ENCODE assay signal across 26 cellular contexts in the genomic region with DNA sequence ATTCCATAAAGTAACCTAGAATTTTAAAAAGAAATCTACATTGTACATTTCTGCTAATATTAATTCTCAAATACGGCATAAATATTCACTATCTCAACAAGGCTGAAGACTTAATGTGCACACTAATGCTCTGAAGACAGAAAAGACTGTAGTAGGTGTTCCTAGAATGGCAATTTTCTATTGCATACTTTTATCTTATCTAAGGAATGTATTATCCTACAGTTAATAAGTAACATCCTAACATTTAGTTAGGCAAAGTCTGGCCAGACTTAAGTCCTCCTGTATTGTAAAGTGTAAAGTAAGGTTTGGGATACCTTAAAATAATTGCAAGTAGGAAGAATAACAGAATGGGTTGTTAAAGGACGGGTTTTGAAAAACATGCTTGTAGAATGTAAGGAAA. TPM values are rescaled to one million over a fixed set of nuclear protein-coding genes. Genes with fewer than 3 reads are reported as not detected.
A peak's percentile ranks its signal among the peaks of the same experiment; 100 is the strongest.
DNase-seq lines count a peak whose midpoint lies in the region; ATAC-seq, FAIRE-seq and TF ChIP-seq lines count a peak whose summit lies in the region.
"Had no signal": no experiment of that assay in that cellular context is flagged by ENCODE, and none has a peak within 500 bp of the region (broad histone marks: within the 10 kb centered on the region; RNA-seq: fewer than 3 reads in every experiment).

No MANE protein-coding gene starts in this region.

- peak overlapping the region; percentile 56 for H3K9ac ChIP-seq in HepG2 (ENCODE audit: insufficient read depth, low read depth, low read length)

- no peaks in the 10 kb centered on the region for H3K79me2 ChIP-seq in HepG2 (ENCODE audit: insufficient read depth, low read length)

- intact Hi-C loops in Calu3 (cut with micrococcal nuclease; ENCODE audit: unreplicated experiment) (loop anchor here (2.0 kb wide), 1 partner anchor 60 kb away; no protein-coding TSS in a partner anchor), body of pancreas (cut with DNase I) (no loop called here), HepG2 (cut with micrococcal nuclease; ENCODE audit: unreplicated experiment) (loop anchor here (2.0 to 5.0 kb wide), 2 partner anchors 82 to 101 kb away; no protein-coding TSS in a partner anchor), tibial artery (cut with DNase I; ENCODE audit: low total_unique reads) (no loop called here)

- POLR2A ChIA-PET in HepG2 (lab: Yijun Ruan, JAX), result interaction anchor here (1.6 kb wide), 1 partner anchor 20 kb away, joined by 4 read pairs; no protein-coding TSS in a partner anchor

- H3K27me3 Mint-ChIP-seq in Calu3 (ENCODE audit: unreplicated experiment), result no peaks in the 10 kb centered on the region

- ATAC-seq in body of pancreas, result peak; percentile 36
- peak; percentile 88 for ATAC-seq in HepG2
- no peak for ATAC-seq in stimulated activated effector memory CD8-positive, alpha-beta T cell treated with anti-CD3 and anti-CD28 coated beads, Interleukin-12 subunit alpha, Interleukin-12 subunit beta, amount 100 ng/mL, for 72 hours
- ATAC-seq: A549, Panc1 had no signal

- TF ChIP-seq CTCF in Calu3 (IDR thresholded peaks at IDR 0.05; ENCODE audit: unreplicated experiment) (no peak), body of pancreas (IDR thresholded peaks at IDR 0.05) (no peak), HepG2 (CRISPR knock-in tag; IDR thresholded peaks at IDR 0.05) (no peak), tibial artery (IDR thresholded peaks at IDR 0.05) (no peak)

- BruUV-seq in Calu3 (replicated peaks; lab: Mats Ljungman, UMichigan), result no TSS peak
- no TSS peak for BruUV-seq in HepG2 (replicated peaks; lab: Mats Ljungman, UMichigan)

- in situ Hi-C loops in HepG2 (cut with HindIII; ENCODE audit: extremely low pct_ligation_motif_present, low pct_unique_long_range_greater_than_20kb), result no loop called here

- WGBS in body of pancreas, 2 donors, result 29 to 39% methylated on average over 2 of the region's 2 CpGs
- 1% methylated on average over 2 of the region's 2 CpGs for WGBS in HepG2 (ENCODE audit: low lambda C conversion rate)
- WGBS in small intestine, 3 donors, result 19 to 64% (median 31%) methylated on average over 2 of the region's 2 CpGs

- H3K27ac Mint-ChIP-seq in Calu3 (ENCODE audit: unreplicated experiment), result peak overlapping the region; percentile 48
- no peak overlapping the region for H3K27ac Mint-ChIP-seq in stimulated activated effector memory CD8-positive, alpha-beta T cell treated with anti-CD3 and anti-CD28 coated beads, Interleukin-12 subunit alpha, Interleukin-12 subunit beta, amount 100 ng/mL, for 72 hours
- H3K27ac Mint-ChIP-seq: CD14-positive monocyte, HFFc6 had no signal

- no peaks in the 10 kb centered on the region for H4K20me1 ChIP-seq in HepG2 (ENCODE audit: insufficient read depth, low read length)

- FAIRE-seq in HepG2 (lab: Jason Lieb, UNC), result peak; percentile 21
- FAIRE-seq in small intestine (lab: Jason Lieb, UNC), result no peak
- FAIRE-seq: A549, D721Med, G401.6, HTR-8/SVneo had no signal

- H3K27ac ChIP-seq in body of pancreas (peak overlapping the region in 2 of 4 donors; percentile 64 to 80), HepG2 (ENCODE audit: extremely low read length, insufficient read depth, low read length) (peak overlapping the region; percentile 42), small intestine (ENCODE audit: low read depth in 1 of 2, low read length in 1 of 2) (no peak overlapping the region), tibial artery (no peak overlapping the region)
- H3K27ac ChIP-seq: A549 had no signal

- H3K36me3 ChIP-seq in body of pancreas (replicated peaks in 1 of 2; ENCODE audit: insufficient read depth in 1 of 2, low read depth in 2 of 2) (no peaks in the 10 kb centered on the region), HepG2 (replicated peaks in 1 of 2; ENCODE audit: control insufficient read depth in 1 of 2, insufficient read depth in 2 of 2, low read length in 2 of 2) (no peaks in the 10 kb centered on the region), small intestine (ENCODE audit: control insufficient read depth in 2 of 2, insufficient read depth in 2 of 2, low read length in 2 of 2) (no peaks in the 10 kb centered on the region), tibial artery (no peaks in the 10 kb centered on the region)
- H3K36me3 ChIP-seq: BE2C, HAP-1, MG63 had no signal

- H3K27me3 ChIP-seq in body of pancreas (no peaks in the 10 kb centered on the region), HepG2 (ENCODE audit: control insufficient read depth in 1 of 2, insufficient read depth in 2 of 2, low read length in 2 of 2) (no peaks in the 10 kb centered on the region), small intestine (ENCODE audit: control insufficient read depth in 2 of 2, insufficient read depth in 2 of 2, low read length in 2 of 2) (no peaks in the 10 kb centered on the region), tibial artery (no peaks in the 10 kb centered on the region)
- H3K27me3 ChIP-seq: BE2C, MG63 had no signal

- H3K4me1 ChIP-seq in body of pancreas (peaks cover 32% of the 10 kb centered on the region), HepG2 (ENCODE audit: insufficient read depth, low read length) (peaks cover 41% of the 10 kb centered on the region), small intestine (ENCODE audit: control insufficient read depth in 2 of 2, insufficient read depth in 1 of 2, low read depth in 1 of 2, low read length in 1 of 2) (no peaks in the 10 kb centered on the region), tibial artery (no peaks in the 10 kb centered on the region)
- H3K4me1 ChIP-seq: A549, BE2C, HAP-1 had no signal

- H2AFZ ChIP-seq in HepG2 (ENCODE audit: low read length), result no peak overlapping the region

- H3K4me3 Mint-ChIP-seq in Calu3 (ENCODE audit: low read depth, unreplicated experiment), result peak overlapping the region; percentile 53
- H3K4me3 Mint-ChIP-seq in stimulated activated effector memory CD8-positive, alpha-beta T cell treated with anti-CD3 and anti-CD28 coated beads, Interleukin-12 subunit alpha, Interleukin-12 subunit beta, amount 100 ng/mL, for 72 hours, result no peak overlapping the region
- H3K4me3 Mint-ChIP-seq: CD14-positive monocyte, HFFc6 had no signal

- H3K4me1 Mint-ChIP-seq in Calu3 (ENCODE audit: low read depth, unreplicated experiment), result peaks cover 34% of the 10 kb centered on the region
- no peaks in the 10 kb centered on the region for H3K4me1 Mint-ChIP-seq in stimulated activated effector memory CD8-positive, alpha-beta T cell treated with anti-CD3 and anti-CD28 coated beads, Interleukin-12 subunit alpha, Interleukin-12 subunit beta, amount 100 ng/mL, for 72 hours
- H3K4me1 Mint-ChIP-seq: CD14-positive monocyte had no signal

- CTCF ChIA-PET in Calu3 (lab: Charles Lee), result no interaction called here
- CTCF ChIA-PET in HepG2 (lab: Yijun Ruan, JAX; ENCODE audit: low intra/inter-chr PET ratio, low total read pairs), result no interaction called here

- DNase-seq in Calu3 (no peak), body of pancreas (no peak), HepG2 (ENCODE audit: low spot score) (peak; percentile 63), small intestine (peak; percentile 11), NCI-H2227 (lab: John Stamatoyannopoulos, UW; ENCODE audit: unreplicated experiment) (no peak), tibial artery (no peak)
- DNase-seq in stimulated activated effector memory CD8-positive, alpha-beta T cell treated with anti-CD3 and anti-CD28 coated beads, Interleukin-12 subunit alpha, Interleukin-12 subunit beta, amount 100 ng/mL, for 72 hours (ENCODE audit: low spot score in 2 of 2), result no peak
- DNase-seq: BE2C, DMS53, GOT3, HFFc6, IMR-90, KG1, MG63, NCI-H2029 treated with DMSO at 0.1 percent for 48 hours, NCI-H2227 treated with DMSO at 0.1 percent for 48 hours, NCI-H510A, SHP77 treated with DMSO at 0.1 percent for 48 hours had no signal

- TF ChIP-seq EP300 in HepG2 (IDR thresholded peaks at IDR 0.05; ENCODE audit: low read depth in 2 of 2, low read length in 2 of 2) (no peak), HepG2 (CRISPR knock-in tag; IDR thresholded peaks at IDR 0.05; ENCODE audit: borderline replicate concordance) (no peak)

- TF ChIP-seq RAD21 in HepG2 (CRISPR knock-in tag; IDR thresholded peaks at IDR 0.05), result no peak

- H3K36me3 Mint-ChIP-seq in Calu3 (ENCODE audit: insufficient read depth, unreplicated experiment), result peaks cover 8% of the 10 kb centered on the region
- no peaks in the 10 kb centered on the region for H3K36me3 Mint-ChIP-seq in stimulated activated effector memory CD8-positive, alpha-beta T cell treated with anti-CD3 and anti-CD28 coated beads, Interleukin-12 subunit alpha, Interleukin-12 subunit beta, amount 100 ng/mL, for 72 hours
- H3K36me3 Mint-ChIP-seq: CD14-positive monocyte had no signal

- H3K9me3 ChIP-seq in body of pancreas (no peaks in the 10 kb centered on the region), HepG2 (ENCODE audit: low read length) (no peaks in the 10 kb centered on the region), small intestine (ENCODE audit: control insufficient read depth, low read depth) (no peaks in the 10 kb centered on the region), tibial artery (no peaks in the 10 kb centered on the region)
- H3K9me3 ChIP-seq: A549, BE2C, HAP-1, MG63 had no signal

- no peaks in the 10 kb centered on the region for H3K9me3 Mint-ChIP-seq in Calu3 (ENCODE audit: low read depth, unreplicated experiment)
- peaks cover 14% of the 10 kb centered on the region for H3K9me3 Mint-ChIP-seq in stimulated activated effector memory CD8-positive, alpha-beta T cell treated with anti-CD3 and anti-CD28 coated beads, Interleukin-12 subunit alpha, Interleukin-12 subunit beta, amount 100 ng/mL, for 72 hours

- TF ChIP-seq POLR2A in body of pancreas (IDR thresholded peaks at IDR 0.05) (no peak), HepG2 (IDR thresholded peaks at IDR 0.05; ENCODE audit: insufficient read depth in 1 of 2, low read depth in 2 of 2, low read length in 2 of 2) (no peak)

- H3K4me3 ChIP-seq in body of pancreas (no peak overlapping the region), HepG2 (replicated peaks in 1 of 3; ENCODE audit: insufficient read depth in 1 of 3, low read depth in 2 of 3, low read length in 3 of 3) (peak overlapping the region; percentile 42 to 69 (median 52); a peak in 5 of 6 replicates), small intestine (ENCODE audit: low read depth in 1 of 2, low read length in 2 of 2) (no peak overlapping the region), tibial artery (no peak overlapping the region)
- H3K4me3 ChIP-seq: A549, HAP-1, MG63 had no signal

- H3K4me2 ChIP-seq in HepG2 (ENCODE audit: low read depth, low read length), result peak overlapping the region; percentile 80
- H3K4me2 ChIP-seq: A549 had no signal

RNA-seq across cellular contexts. Expression of a gene that starts 42.2 kb away (rescaled TPM):
- total RNA-seq in Calu3 (2022), result 50.4 and 56.9 TPM in 2 replicates
- total RNA-seq in body of pancreas, result 1 to 10 TPM; 4.3 to 6.7 TPM
- total RNA-seq in HepG2 (2016; rRNA removed; fragmentation: Illumina TruSeq; extraction: Trizol), result 7.5 and 9.6 TPM in 2 replicates
- total RNA-seq in HepG2 (2016; cell fraction: cytosol; rRNA removed; fragmentation: Illumina TruSeq; extraction: Trizol; ENCODE audit: low read depth), result 1.2 and 1.8 TPM in 2 replicates
- total RNA-seq in HepG2 (2016; cell fraction: insoluble cytoplasmic fraction; rRNA removed; fragmentation: Illumina TruSeq; extraction: Trizol), result 8.3 and 8.4 TPM in 2 replicates
- total RNA-seq in HepG2 (2016; cell fraction: membrane; rRNA removed; fragmentation: Illumina TruSeq; extraction: Trizol), result 3.3 and 4.1 TPM in 2 replicates
- 13.6 and 15.2 TPM in 2 replicates for total RNA-seq in HepG2 (2016; cell fraction: nucleus; rRNA removed; fragmentation: Illumina TruSeq; extraction: Trizol)
- polyA plus RNA-seq in HepG2 (2011; rRNA removed), result 1.7 and 3.2 TPM in 2 replicates
- polyA plus RNA-seq in HepG2 (2011; cell fraction: cytosol; rRNA removed), result 1.0 and 1.4 TPM in 2 replicates
- polyA plus RNA-seq in HepG2 (2011; cell fraction: nucleus; rRNA removed), result 0.84 and 1.2 TPM in 2 replicates
- polyA plus RNA-seq in HepG2 (2012), result 1.8 and 2.1 TPM in 2 replicates
- 0.31 and 0.55 TPM in 2 replicates for polyA plus RNA-seq in HepG2 (2016; cell fraction: cytosol; fragmentation: Illumina TruSeq; extraction: Trizol; ENCODE audit: low read depth)
- 6.3 and 6.5 TPM in 2 replicates for polyA plus RNA-seq in HepG2 (2016; cell fraction: insoluble cytoplasmic fraction; fragmentation: Illumina TruSeq; extraction: Trizol; ENCODE audit: low read depth)
- 1.2 and 1.4 TPM in 2 replicates for polyA plus RNA-seq in HepG2 (2016; cell fraction: membrane; fragmentation: Illumina TruSeq; extraction: Trizol; ENCODE audit: low read depth)
- 8.5 and 8.6 TPM in 2 replicates for polyA plus RNA-seq in HepG2 (2016; cell fraction: nucleus; fragmentation: Illumina TruSeq; extraction: Trizol; ENCODE audit: insufficient read depth, low read depth)
- 1.3 TPM in 1 of 2 replicates, not detected in the other for polyA minus RNA-seq in HepG2 (2011; rRNA and poly(A)+ RNA removed; ENCODE audit: low replicate concordance)
- 2.3 and 4.1 TPM in 2 replicates for polyA minus RNA-seq in HepG2 (2011; cell fraction: cytosol; rRNA and poly(A)+ RNA removed)
- polyA minus RNA-seq in HepG2 (2011; cell fraction: nucleus; rRNA and poly(A)+ RNA removed), result 8.1 TPM in 2 replicates
- polyA plus RNA-seq in small intestine, result under 1 TPM in 2 of 3 donors, not detected in 1; 0.07 to 0.27 TPM
- total RNA-seq: HFFc6, IMR-90, OCI-LY7 had no signal
- polyA plus RNA-seq: CD14-positive monocyte, IMR-90 had no signal

Comparison
In these comparisons a context has a peak if more than half of its experiments do, and no peak if none do; other contexts are left out.
1. DNase-seq: peak in HepG2 (single experiment) and small intestine (single experiment); none in Calu3 (single experiment), body of pancreas (0 of 4), stimulated activated effector memory CD8-positive, alpha-beta T cell treated with anti-CD3 and anti-CD28 coated beads, Interleukin-12 subunit alpha, Interleukin-12 subunit beta, amount 100 ng/mL, for 72 hours (0 of 2), NCI-H2227 (single experiment) and tibial artery (0 of 2).
2. H3K4me3 ChIP-seq: peak in HepG2 (3 of 3); none in body of pancreas (0 of 2), small intestine (0 of 2) and tibial artery (0 of 2).
3. intact Hi-C loops: an anchor here in Calu3 (2.0 kb wide) and HepG2 (2.0 to 5.0 kb wide); none called in body of pancreas and tibial artery.